Comparison of ENCODE assay signal across 8 cellular contexts in the genomic region with DNA sequence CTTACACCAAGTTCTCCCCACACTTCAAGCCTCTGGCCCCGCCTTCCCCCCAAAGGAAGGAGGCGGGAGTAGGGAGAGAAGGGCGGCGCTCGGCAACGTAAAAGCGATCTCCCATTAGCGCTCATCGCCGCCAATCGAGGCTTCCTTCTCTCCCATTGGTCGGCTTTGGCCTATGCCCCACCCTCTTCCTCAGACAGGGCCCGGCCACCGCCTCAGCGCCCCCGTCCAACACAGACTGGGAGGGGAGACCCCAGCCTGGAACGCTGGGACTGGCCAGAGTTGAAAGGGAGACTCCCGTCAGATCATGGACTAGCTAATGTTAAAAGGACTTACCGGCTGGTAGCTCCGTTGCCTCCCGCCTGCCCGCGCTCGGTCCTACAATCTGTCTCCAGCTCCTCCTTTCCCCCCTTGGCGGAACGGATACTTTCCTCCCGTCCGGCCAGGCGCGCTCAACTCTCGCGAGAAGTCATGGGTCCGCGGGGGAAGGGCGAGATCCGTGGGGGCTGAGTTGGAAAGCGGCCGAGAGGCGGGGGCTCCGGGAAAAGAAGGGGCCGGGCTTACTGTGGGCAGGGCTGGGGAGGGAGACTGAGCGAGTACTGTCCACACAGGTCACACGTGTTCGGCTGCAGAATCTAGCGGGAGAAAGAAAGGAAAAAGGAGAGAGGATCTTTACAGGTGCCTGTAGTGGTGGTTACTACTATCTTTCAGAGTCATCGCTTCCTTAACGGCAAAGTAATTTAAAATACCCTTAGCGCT. TPM values are rescaled to one million over a fixed set of nuclear protein-coding genes. Genes with fewer than 3 reads are reported as not detected.
A peak's percentile ranks its signal among the peaks of the same experiment; 100 is the strongest.
DNase-seq lines count a peak whose midpoint lies in the region; ATAC-seq lines count a peak whose summit lies in the region.

A gene (minus strand): TSS at position 437 of the 756 bp plus-strand sequence. CDS start 25,382 bp downstream, outside the sequence.

- peaks cover 4% of the 10 kb centered on the region for H3K36me3 Mint-ChIP-seq in activated CD8-positive, alpha-beta memory T cell treated with anti-CD3 and anti-CD28 coated beads, Interleukin-2, amount 10 ng/mL, durations not matched to agents 7 days and 5 days

- whole genome bisulfite sequencing in mesenchymal stem cell, result under 1% methylated on average over 45 of the region's 48 CpGs

- peaks cover 46% of the 10 kb centered on the region for H3K4me1 Mint-ChIP-seq in activated CD8-positive, alpha-beta memory T cell treated with anti-CD3 and anti-CD28 coated beads, Interleukin-2, amount 10 ng/mL, durations not matched to agents 7 days and 5 days

- H3K79me1 ChIP-seq in mesenchymal stem cell (replicated peaks; ENCODE audit: low read length, poor library complexity, severe bottlenecking), result peaks cover 2% of the 10 kb centered on the region

- H3K36me3 ChIP-seq in NT2/D1 (ENCODE audit: insufficient read depth, insufficient read length, low read length) (no peaks in the 10 kb centered on the region), endocrine pancreas (ENCODE audit: control insufficient read depth, insufficient read depth, low read length) (no peaks in the 10 kb centered on the region), mesenchymal stem cell (ENCODE audit: control insufficient read depth in 1 of 2, insufficient read depth in 2 of 2, low read depth in 1 of 2, low read length in 2 of 2) (peaks cover 0 to 2% of the 10 kb centered on the region in 2 experiments)

- peak within 1 kb of the TSS; percentile 89 for H4K91ac ChIP-seq in mesenchymal stem cell (ENCODE audit: low read length)

- peak within 1 kb of the TSS; percentile 74 to 98 for H3K18ac ChIP-seq in mesenchymal stem cell (ENCODE audit: low read depth in 1 of 2, low read length in 2 of 2)

- no peak within 1 kb of the TSS for H2BK15ac ChIP-seq in mesenchymal stem cell (ENCODE audit: low read depth, poor library complexity, severe bottlenecking)

- H3K14ac ChIP-seq in mesenchymal stem cell (ENCODE audit: low read length in 2 of 2), result peak within 1 kb of the TSS in 1 of 2 experiments; percentile 92

- peak within 1 kb of the TSS; percentile 76 to 97 for H3K4ac ChIP-seq in mesenchymal stem cell (ENCODE audit: low read depth in 1 of 2, low read length in 2 of 2)

- no peaks in the 10 kb centered on the region for H3K27me3 Mint-ChIP-seq in activated CD8-positive, alpha-beta memory T cell treated with anti-CD3 and anti-CD28 coated beads, Interleukin-2, amount 10 ng/mL, durations not matched to agents 7 days and 5 days

- CTCF ChIA-PET in activated CD8-positive, alpha-beta memory T cell treated with anti-CD3 and anti-CD28 coated beads, Interleukin-2, amount 10 ng/mL, durations not matched to agents 7 days and 5 days (lab: Charles Lee), result interaction anchor here (0.5 to 2.3 kb wide), 4 partner anchors 8 to 82 kb away, joined by 3 to 10 read pairs (median 4); a partner anchor contains a TSS

- peak within 1 kb of the TSS; percentile 80 for H2AFZ ChIP-seq in mesenchymal stem cell (ENCODE audit: low read depth, low read length)

- DNase-seq in COR-L47 (lab: John Stamatoyannopoulos, UW), result peak; percentile 98
- DNase-seq in HUDEP-2 (lab: John Stamatoyannopoulos, UW; ENCODE audit: unreplicated experiment in 76 of 76), result peak; percentile 55 to 100 (median 95)
- peak; percentile 97 for DNase-seq in NT2/D1 (ENCODE audit: low read depth, low spot score)
- DNase-seq in activated CD8-positive, alpha-beta memory T cell treated with anti-CD3 and anti-CD28 coated beads, Interleukin-2, amount 10 ng/mL, durations not matched to agents 7 days and 5 days, result peak; percentile 99
- peak; percentile 98 for DNase-seq in mesenchymal stem cell
- peak; percentile 97 for DNase-seq in stimulated activated CD8-positive, alpha-beta memory T cell treated with anti-CD3 and anti-CD28 coated beads, Interleukin-12 subunit alpha, Interleukin-12 subunit beta, amount 100 ng/mL, for 4 hours (ENCODE audit: low read depth)

- peak within 1 kb of the TSS; percentile 98 for H3K27ac ChIP-seq in mesenchymal stem cell (ENCODE audit: low read length, poor library complexity, severe bottlenecking)

- H3K27ac Mint-ChIP-seq in activated CD8-positive, alpha-beta memory T cell treated with anti-CD3 and anti-CD28 coated beads, Interleukin-2, amount 10 ng/mL, durations not matched to agents 7 days and 5 days, result peak within 1 kb of the TSS; percentile 92

- peak within 1 kb of the TSS; percentile 97 for H3K4me3 Mint-ChIP-seq in activated CD8-positive, alpha-beta memory T cell treated with anti-CD3 and anti-CD28 coated beads, Interleukin-2, amount 10 ng/mL, durations not matched to agents 7 days and 5 days

- H3K23ac ChIP-seq in mesenchymal stem cell (ENCODE audit: low read length in 2 of 2), result no peak within 1 kb of the TSS

- H3K9ac ChIP-seq in NT2/D1 (ENCODE audit: insufficient read length, low read depth) (peak within 1 kb of the TSS; percentile 92), endocrine pancreas (ENCODE audit: control insufficient read depth, insufficient read depth, low read length) (peak within 1 kb of the TSS; percentile 73), mesenchymal stem cell (ENCODE audit: low read length) (peak within 1 kb of the TSS; percentile 98)

- peak within 1 kb of the TSS; percentile 25 to 82 for H2BK12ac ChIP-seq in mesenchymal stem cell (ENCODE audit: low read length in 2 of 2)

- no peaks in the 10 kb centered on the region for H3K4me1 ChIP-seq in NT2/D1 (ENCODE audit: insufficient read depth, insufficient read length)
- H3K4me1 ChIP-seq in endocrine pancreas (ENCODE audit: control insufficient read depth, insufficient read depth, low read length), result peaks cover 23% of the 10 kb centered on the region
- H3K4me1 ChIP-seq in mesenchymal stem cell (ENCODE audit: control insufficient read depth, insufficient read depth, low read depth, low read length), result peaks cover 1% of the 10 kb centered on the region

- peak within 1 kb of the TSS; percentile 80 for H2BK5ac ChIP-seq in mesenchymal stem cell (ENCODE audit: low read depth, low read length, poor library complexity, severe bottlenecking)

- no peak within 1 kb of the TSS for H2BK120ac ChIP-seq in mesenchymal stem cell (ENCODE audit: low read depth, low read length)

- peak within 1 kb of the TSS; percentile 71 for H3K4me3 ChIP-seq in NT2/D1 (ENCODE audit: insufficient read length, low read depth)
- H3K4me3 ChIP-seq in endocrine pancreas (ENCODE audit: control insufficient read depth, insufficient read depth, low read length), result peak within 1 kb of the TSS; percentile 96
- H3K4me3 ChIP-seq in mesenchymal stem cell (ENCODE audit: insufficient read depth in 1 of 2, low read depth in 1 of 2, low read length in 2 of 2), result peak within 1 kb of the TSS; percentile 69 to 91

- H3K9me3 ChIP-seq in NT2/D1 (ENCODE audit: insufficient read depth, low read length) (no peaks in the 10 kb centered on the region), endocrine pancreas (ENCODE audit: control insufficient read depth, low read length) (no peaks in the 10 kb centered on the region), mesenchymal stem cell (ENCODE audit: control insufficient read depth, low read length) (peaks cover 4% of the 10 kb centered on the region)

- H3K27me3 ChIP-seq in NT2/D1 (ENCODE audit: insufficient read depth, insufficient read length) (no peaks in the 10 kb centered on the region), endocrine pancreas (ENCODE audit: control insufficient read depth, insufficient read depth, low read length) (no peaks in the 10 kb centered on the region), mesenchymal stem cell (ENCODE audit: control insufficient read depth in 1 of 2, insufficient read depth in 1 of 2, low read length in 2 of 2) (no peaks in the 10 kb centered on the region)

- peak; percentile 91 for ATAC-seq in GM21381 (IDR thresholded peaks at IDR 0.05; ENCODE audit: unreplicated experiment)
- peak; percentile 98 for ATAC-seq in activated CD8-positive, alpha-beta memory T cell treated with anti-CD3 and anti-CD28 coated beads, Interleukin-2, amount 10 ng/mL, durations not matched to agents 7 days and 5 days

- peak within 1 kb of the TSS; percentile 66 for H2AK5ac ChIP-seq in mesenchymal stem cell (ENCODE audit: low read length, severe bottlenecking)

- H3K4me2 ChIP-seq in mesenchymal stem cell (ENCODE audit: low read length, poor library complexity, severe bottlenecking), result peak within 1 kb of the TSS; percentile 82

- H3K9me3 Mint-ChIP-seq in activated CD8-positive, alpha-beta memory T cell treated with anti-CD3 and anti-CD28 coated beads, Interleukin-2, amount 10 ng/mL, durations not matched to agents 7 days and 5 days (ENCODE audit: low read depth), result no peaks in the 10 kb centered on the region

- peak within 1 kb of the TSS; percentile 67 for H4K8ac ChIP-seq in mesenchymal stem cell (ENCODE audit: low read length)

RNA-seq across cellular contexts. Expression of the gene that starts here (rescaled TPM):
- 10 to 100 TPM; 24.6 to 33.8 TPM for total RNA-seq in activated CD8-positive, alpha-beta memory T cell treated with anti-CD3 and anti-CD28 coated beads, Interleukin-2, amount 10 ng/mL, durations not matched to agents 7 days and 5 days
- 24.9 TPM for polyA plus RNA-seq in mesenchymal stem cell (2013, experiment 1 of 2)
- polyA plus RNA-seq in mesenchymal stem cell (2013, experiment 2 of 2), result 24.6 TPM

Comparison
In these comparisons a context has a peak if more than half of its experiments do, and no peak if none do; other contexts are left out.
1. Peak in every context shown above with its lines: DNase-seq, ATAC-seq, H3K4me3 ChIP-seq and H3K27ac ChIP-seq.